In the genomic region with DNA sequence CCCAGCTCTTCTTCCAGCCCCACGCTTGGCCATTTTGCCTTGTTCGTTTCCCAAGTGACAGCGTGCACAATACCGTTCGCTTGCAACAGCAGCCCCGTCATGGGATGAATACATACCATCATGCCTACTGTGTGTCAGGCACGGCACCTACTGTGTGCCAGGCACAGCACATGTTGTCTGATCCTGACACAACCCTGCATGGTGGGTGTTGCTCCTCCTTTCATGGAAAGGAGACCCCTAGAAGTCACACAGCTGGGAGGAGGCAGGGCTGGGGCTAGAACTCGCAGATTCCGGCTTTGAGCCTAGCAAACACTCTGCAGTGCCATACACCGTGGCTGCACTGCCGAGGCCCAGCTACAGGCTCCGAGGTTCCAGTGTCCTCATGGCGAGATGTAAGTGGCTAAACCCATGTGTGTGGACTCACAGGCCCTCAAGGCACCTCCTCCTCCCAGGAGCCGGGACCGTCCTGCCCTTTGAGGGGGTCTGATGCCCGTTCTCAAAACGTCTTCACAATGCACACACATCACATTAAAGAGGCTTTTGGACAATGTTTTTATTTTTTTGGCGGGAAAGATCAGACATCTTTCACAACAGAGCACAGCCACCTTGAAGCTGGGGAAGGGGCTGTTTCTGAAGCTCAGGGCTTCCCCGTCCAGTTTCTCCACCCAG, we compare ENCODE assay signal across 1 cellular context.
A peak's percentile ranks its signal among the peaks of the same experiment; 100 is the strongest.
TF ChIP-seq lines count a peak whose summit lies in the region.

No MANE protein-coding gene starts in this region.

TF ChIP-seq in HepG2, 621 proteins besides CTCF, POLR2A, EP300 and RAD21 (continued from another document and continues in another):
- TF ChIP-seq ZBTB1 (CRISPR knock-in tag; IDR thresholded peaks at IDR 0.05; ENCODE audit: borderline replicate concordance) (no peak), ADNP (CRISPR knock-in tag; IDR thresholded peaks at IDR 0.05) (0 out of 2 replicates have a peak, but pooled peaks have one; percentile 90), RBM22 (optimal IDR thresholded peaks at IDR 0.05; ENCODE audit: low read length) (peak; percentile 18), RBM39 (IDR thresholded peaks at IDR 0.05; ENCODE audit: low read depth, low read length, poor library complexity, severe bottlenecking) (peak; percentile 73), ZNF891 (CRISPR knock-in tag; IDR thresholded peaks at IDR 0.05) (peak; percentile 89), KDM5B (CRISPR knock-in tag; IDR thresholded peaks at IDR 0.05; ENCODE audit: borderline replicate concordance) (peak; percentile 70), SP1 (IDR thresholded peaks at IDR 0.05) (no peak), SP1 (CRISPR knock-in tag; IDR thresholded peaks at IDR 0.05) (peak; percentile 31; the same call in 1 of the 2 replicates), ZZZ3 (CRISPR knock-in tag; IDR thresholded peaks at IDR 0.05; ENCODE audit: borderline replicate concordance) (no peak; the same call in 1 of the 2 replicates), ZNF598 (CRISPR knock-in tag; IDR thresholded peaks at IDR 0.05; ENCODE audit: borderline replicate concordance) (no peak; the same call in 1 of the 2 replicates), SRF (IDR thresholded peaks at IDR 0.05; ENCODE audit: low read depth, low read length) (no peak), SMAD9 (CRISPR knock-in tag; IDR thresholded peaks at IDR 0.05) (no peak), SMARCE1 (IDR thresholded peaks at IDR 0.05; ENCODE audit: borderline replicate concordance) (no peak), ZNF772 (CRISPR knock-in tag; IDR thresholded peaks at IDR 0.05) (no peak), ZNF3 (CRISPR knock-in tag; IDR thresholded peaks at IDR 0.05) (no peak), ZIK1 (CRISPR knock-in tag; IDR thresholded peaks at IDR 0.05; ENCODE audit: borderline replicate concordance, low read depth) (no peak), FOXK2 (IDR thresholded peaks at IDR 0.05) (no peak), KLF13 (CRISPR knock-in tag; IDR thresholded peaks at IDR 0.05) (peak; percentile 92; the same call in 1 of the 2 replicates), DNMT3B (CRISPR knock-in tag; conservative IDR thresholded peaks at IDR 0.05) (no peak), MTA1 (CRISPR knock-in tag; IDR thresholded peaks at IDR 0.05; ENCODE audit: borderline replicate concordance) (peak; percentile 57; the same call in 1 of the 2 replicates), FOXP1 (IDR thresholded peaks at IDR 0.05) (no peak), FOXP1 (CRISPR knock-in tag; IDR thresholded peaks at IDR 0.05) (no peak), ZNF232 (CRISPR knock-in tag; IDR thresholded peaks at IDR 0.05; ENCODE audit: borderline replicate concordance) (0 out of 2 replicates have a peak, but pooled peaks have one; percentile 46), KDM2A (CRISPR knock-in tag; IDR thresholded peaks at IDR 0.05; ENCODE audit: borderline replicate concordance, low read depth) (peak; percentile 56; the same call in 1 of the 2 replicates), PCBP2 (optimal IDR thresholded peaks at IDR 0.05; ENCODE audit: low read depth, low read length, poor library complexity, severe bottlenecking) (no peak), ZNF781 (CRISPR knock-in tag; IDR thresholded peaks at IDR 0.05; ENCODE audit: borderline replicate concordance, not compliant biosample characterization) (no peak), SETDB1 (CRISPR knock-in tag; IDR thresholded peaks at IDR 0.05; ENCODE audit: borderline replicate concordance) (no peak), ZNF616 (CRISPR knock-in tag; IDR thresholded peaks at IDR 0.05; ENCODE audit: low read depth) (0 out of 2 replicates have a peak, but pooled peaks have one; percentile 72), TBX2 (CRISPR knock-in tag; IDR thresholded peaks at IDR 0.05; ENCODE audit: borderline replicate concordance) (no peak), SMYD3 (CRISPR knock-in tag; IDR thresholded peaks at IDR 0.05) (peak; percentile 79)
- TF ChIP-seq, protein P1, sequence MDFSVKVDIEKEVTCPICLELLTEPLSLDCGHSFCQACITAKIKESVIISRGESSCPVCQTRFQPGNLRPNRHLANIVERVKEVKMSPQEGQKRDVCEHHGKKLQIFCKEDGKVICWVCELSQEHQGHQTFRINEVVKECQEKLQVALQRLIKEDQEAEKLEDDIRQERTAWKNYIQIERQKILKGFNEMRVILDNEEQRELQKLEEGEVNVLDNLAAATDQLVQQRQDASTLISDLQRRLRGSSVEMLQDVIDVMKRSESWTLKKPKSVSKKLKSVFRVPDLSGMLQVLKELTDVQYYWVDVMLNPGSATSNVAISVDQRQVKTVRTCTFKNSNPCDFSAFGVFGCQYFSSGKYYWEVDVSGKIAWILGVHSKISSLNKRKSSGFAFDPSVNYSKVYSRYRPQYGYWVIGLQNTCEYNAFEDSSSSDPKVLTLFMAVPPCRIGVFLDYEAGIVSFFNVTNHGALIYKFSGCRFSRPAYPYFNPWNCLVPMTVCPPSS (IDR thresholded peaks at IDR 0.05) = no peak
- TF ChIP-seq, protein P2, sequence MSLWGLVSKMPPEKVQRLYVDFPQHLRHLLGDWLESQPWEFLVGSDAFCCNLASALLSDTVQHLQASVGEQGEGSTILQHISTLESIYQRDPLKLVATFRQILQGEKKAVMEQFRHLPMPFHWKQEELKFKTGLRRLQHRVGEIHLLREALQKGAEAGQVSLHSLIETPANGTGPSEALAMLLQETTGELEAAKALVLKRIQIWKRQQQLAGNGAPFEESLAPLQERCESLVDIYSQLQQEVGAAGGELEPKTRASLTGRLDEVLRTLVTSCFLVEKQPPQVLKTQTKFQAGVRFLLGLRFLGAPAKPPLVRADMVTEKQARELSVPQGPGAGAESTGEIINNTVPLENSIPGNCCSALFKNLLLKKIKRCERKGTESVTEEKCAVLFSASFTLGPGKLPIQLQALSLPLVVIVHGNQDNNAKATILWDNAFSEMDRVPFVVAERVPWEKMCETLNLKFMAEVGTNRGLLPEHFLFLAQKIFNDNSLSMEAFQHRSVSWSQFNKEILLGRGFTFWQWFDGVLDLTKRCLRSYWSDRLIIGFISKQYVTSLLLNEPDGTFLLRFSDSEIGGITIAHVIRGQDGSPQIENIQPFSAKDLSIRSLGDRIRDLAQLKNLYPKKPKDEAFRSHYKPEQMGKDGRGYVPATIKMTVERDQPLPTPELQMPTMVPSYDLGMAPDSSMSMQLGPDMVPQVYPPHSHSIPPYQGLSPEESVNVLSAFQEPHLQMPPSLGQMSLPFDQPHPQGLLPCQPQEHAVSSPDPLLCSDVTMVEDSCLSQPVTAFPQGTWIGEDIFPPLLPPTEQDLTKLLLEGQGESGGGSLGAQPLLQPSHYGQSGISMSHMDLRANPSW (CRISPR knock-in tag; IDR thresholded peaks at IDR 0.05; ENCODE audit: borderline replicate concordance) = no peak
- TF ChIP-seq, protein P3, sequence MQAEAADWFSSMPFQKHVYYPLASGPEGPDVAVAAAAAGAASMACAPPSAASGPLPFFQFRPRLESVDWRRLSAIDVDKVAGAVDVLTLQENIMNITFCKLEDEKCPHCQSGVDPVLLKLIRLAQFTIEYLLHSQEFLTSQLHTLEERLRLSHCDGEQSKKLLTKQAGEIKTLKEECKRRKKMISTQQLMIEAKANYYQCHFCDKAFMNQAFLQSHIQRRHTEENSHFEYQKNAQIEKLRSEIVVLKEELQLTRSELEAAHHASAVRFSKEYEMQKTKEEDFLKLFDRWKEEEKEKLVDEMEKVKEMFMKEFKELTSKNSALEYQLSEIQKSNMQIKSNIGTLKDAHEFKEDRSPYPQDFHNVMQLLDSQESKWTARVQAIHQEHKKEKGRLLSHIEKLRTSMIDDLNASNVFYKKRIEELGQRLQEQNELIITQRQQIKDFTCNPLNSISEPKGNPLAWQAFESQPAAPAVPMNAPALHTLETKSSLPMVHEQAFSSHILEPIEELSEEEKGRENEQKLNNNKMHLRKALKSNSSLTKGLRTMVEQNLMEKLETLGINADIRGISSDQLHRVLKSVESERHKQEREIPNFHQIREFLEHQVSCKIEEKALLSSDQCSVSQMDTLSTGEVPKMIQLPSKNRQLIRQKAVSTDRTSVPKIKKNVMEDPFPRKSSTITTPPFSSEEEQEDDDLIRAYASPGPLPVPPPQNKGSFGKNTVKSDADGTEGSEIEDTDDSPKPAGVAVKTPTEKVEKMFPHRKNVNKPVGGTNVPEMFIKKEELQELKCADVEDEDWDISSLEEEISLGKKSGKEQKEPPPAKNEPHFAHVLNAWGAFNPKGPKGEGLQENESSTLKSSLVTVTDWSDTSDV (CRISPR knock-in tag; IDR thresholded peaks at IDR 0.05) = peak; percentile 69; the same call in 1 of the 2 replicates
- TF ChIP-seq, protein P4, sequence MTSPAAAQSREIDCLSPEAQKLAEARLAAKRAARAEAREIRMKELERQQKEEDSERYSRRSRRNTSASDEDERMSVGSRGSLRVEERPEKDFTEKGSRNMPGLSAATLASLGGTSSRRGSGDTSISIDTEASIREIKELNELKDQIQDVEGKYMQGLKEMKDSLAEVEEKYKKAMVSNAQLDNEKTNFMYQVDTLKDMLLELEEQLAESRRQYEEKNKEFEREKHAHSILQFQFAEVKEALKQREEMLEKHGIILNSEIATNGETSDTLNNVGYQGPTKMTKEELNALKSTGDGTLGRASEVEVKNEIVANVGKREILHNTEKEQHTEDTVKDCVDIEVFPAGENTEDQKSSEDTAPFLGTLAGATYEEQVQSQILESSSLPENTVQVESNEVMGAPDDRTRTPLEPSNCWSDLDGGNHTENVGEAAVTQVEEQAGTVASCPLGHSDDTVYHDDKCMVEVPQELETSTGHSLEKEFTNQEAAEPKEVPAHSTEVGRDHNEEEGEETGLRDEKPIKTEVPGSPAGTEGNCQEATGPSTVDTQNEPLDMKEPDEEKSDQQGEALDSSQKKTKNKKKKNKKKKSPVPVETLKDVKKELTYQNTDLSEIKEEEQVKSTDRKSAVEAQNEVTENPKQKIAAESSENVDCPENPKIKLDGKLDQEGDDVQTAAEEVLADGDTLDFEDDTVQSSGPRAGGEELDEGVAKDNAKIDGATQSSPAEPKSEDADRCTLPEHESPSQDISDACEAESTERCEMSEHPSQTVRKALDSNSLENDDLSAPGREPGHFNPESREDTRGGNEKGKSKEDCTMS (CRISPR knock-in tag; conservative IDR thresholded peaks at IDR 0.05) = no peak
- TF ChIP-seq, protein P5, sequence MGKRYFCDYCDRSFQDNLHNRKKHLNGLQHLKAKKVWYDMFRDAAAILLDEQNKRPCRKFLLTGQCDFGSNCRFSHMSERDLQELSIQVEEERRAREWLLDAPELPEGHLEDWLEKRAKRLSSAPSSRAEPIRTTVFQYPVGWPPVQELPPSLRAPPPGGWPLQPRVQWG (CRISPR knock-in tag; IDR thresholded peaks at IDR 0.05; ENCODE audit: borderline replicate concordance, low read depth) = no peak
- TF ChIP-seq, protein P6, sequence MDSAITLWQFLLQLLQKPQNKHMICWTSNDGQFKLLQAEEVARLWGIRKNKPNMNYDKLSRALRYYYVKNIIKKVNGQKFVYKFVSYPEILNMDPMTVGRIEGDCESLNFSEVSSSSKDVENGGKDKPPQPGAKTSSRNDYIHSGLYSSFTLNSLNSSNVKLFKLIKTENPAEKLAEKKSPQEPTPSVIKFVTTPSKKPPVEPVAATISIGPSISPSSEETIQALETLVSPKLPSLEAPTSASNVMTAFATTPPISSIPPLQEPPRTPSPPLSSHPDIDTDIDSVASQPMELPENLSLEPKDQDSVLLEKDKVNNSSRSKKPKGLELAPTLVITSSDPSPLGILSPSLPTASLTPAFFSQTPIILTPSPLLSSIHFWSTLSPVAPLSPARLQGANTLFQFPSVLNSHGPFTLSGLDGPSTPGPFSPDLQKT (CRISPR knock-in tag; IDR thresholded peaks at IDR 0.05; ENCODE audit: borderline replicate concordance) = no peak
- TF ChIP-seq, protein P7, sequence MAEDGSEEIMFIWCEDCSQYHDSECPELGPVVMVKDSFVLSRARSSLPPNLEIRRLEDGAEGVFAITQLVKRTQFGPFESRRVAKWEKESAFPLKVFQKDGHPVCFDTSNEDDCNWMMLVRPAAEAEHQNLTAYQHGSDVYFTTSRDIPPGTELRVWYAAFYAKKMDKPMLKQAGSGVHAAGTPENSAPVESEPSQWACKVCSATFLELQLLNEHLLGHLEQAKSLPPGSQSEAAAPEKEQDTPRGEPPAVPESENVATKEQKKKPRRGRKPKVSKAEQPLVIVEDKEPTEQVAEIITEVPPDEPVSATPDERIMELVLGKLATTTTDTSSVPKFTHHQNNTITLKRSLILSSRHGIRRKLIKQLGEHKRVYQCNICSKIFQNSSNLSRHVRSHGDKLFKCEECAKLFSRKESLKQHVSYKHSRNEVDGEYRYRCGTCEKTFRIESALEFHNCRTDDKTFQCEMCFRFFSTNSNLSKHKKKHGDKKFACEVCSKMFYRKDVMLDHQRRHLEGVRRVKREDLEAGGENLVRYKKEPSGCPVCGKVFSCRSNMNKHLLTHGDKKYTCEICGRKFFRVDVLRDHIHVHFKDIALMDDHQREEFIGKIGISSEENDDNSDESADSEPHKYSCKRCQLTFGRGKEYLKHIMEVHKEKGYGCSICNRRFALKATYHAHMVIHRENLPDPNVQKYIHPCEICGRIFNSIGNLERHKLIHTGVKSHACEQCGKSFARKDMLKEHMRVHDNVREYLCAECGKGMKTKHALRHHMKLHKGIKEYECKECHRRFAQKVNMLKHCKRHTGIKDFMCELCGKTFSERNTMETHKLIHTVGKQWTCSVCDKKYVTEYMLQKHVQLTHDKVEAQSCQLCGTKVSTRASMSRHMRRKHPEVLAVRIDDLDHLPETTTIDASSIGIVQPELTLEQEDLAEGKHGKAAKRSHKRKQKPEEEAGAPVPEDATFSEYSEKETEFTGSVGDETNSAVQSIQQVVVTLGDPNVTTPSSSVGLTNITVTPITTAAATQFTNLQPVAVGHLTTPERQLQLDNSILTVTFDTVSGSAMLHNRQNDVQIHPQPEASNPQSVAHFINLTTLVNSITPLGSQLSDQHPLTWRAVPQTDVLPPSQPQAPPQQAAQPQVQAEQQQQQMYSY (CRISPR knock-in tag; IDR thresholded peaks at IDR 0.05) = no peak
- TF ChIP-seq, protein P8, sequence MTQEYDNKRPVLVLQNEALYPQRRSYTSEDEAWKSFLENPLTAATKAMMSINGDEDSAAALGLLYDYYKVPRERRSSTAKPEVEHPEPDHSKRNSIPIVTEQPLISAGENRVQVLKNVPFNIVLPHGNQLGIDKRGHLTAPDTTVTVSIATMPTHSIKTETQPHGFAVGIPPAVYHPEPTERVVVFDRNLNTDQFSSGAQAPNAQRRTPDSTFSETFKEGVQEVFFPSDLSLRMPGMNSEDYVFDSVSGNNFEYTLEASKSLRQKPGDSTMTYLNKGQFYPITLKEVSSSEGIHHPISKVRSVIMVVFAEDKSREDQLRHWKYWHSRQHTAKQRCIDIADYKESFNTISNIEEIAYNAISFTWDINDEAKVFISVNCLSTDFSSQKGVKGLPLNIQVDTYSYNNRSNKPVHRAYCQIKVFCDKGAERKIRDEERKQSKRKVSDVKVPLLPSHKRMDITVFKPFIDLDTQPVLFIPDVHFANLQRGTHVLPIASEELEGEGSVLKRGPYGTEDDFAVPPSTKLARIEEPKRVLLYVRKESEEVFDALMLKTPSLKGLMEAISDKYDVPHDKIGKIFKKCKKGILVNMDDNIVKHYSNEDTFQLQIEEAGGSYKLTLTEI (CRISPR knock-in tag; conservative IDR thresholded peaks at IDR 0.05) = no peak
- TF ChIP-seq, protein P9, sequence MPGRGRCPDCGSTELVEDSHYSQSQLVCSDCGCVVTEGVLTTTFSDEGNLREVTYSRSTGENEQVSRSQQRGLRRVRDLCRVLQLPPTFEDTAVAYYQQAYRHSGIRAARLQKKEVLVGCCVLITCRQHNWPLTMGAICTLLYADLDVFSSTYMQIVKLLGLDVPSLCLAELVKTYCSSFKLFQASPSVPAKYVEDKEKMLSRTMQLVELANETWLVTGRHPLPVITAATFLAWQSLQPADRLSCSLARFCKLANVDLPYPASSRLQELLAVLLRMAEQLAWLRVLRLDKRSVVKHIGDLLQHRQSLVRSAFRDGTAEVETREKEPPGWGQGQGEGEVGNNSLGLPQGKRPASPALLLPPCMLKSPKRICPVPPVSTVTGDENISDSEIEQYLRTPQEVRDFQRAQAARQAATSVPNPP (CRISPR knock-in tag; IDR thresholded peaks at IDR 0.05) = peak; percentile 61; the same call in 1 of the 2 replicates
